ENCODE assay signal across 1 cellular context in the genomic region with DNA sequence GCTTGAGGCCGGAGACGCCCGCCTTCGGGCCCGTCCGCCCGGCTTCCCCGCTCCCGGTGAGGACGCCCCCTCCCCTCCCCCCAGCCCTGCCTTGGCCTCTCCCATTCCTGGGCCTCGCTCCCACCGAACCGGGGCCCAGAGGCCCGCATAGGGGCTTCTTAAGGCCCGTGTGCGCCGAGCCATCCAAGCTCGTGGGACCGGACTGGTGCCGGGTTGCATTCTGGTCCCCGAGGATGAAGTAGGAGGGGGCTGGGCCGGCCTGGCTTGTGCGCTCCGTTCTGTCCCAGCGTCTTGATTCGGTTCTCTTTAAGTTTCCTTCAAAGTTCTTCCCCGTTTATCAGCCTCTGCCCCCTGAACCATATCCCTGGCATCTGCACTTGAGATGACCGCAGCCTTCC.
TF ChIP-seq lines count a peak whose summit lies in the region.

No MANE protein-coding gene starts in this region.

TF ChIP-seq in IMR-90, 13 proteins besides CTCF, POLR2A, EP300 and RAD21 (continued from another document):
- TF ChIP-seq, protein P1, sequence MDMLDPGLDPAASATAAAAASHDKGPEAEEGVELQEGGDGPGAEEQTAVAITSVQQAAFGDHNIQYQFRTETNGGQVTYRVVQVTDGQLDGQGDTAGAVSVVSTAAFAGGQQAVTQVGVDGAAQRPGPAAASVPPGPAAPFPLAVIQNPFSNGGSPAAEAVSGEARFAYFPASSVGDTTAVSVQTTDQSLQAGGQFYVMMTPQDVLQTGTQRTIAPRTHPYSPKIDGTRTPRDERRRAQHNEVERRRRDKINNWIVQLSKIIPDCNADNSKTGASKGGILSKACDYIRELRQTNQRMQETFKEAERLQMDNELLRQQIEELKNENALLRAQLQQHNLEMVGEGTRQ (IDR thresholded peaks at IDR 0.05; ENCODE audit: low read depth, low read length) = no peak
- TF ChIP-seq SMC3 (IDR thresholded peaks at IDR 0.05; ENCODE audit: low read depth, low read length) (no peak), MAZ (IDR thresholded peaks at IDR 0.05; ENCODE audit: borderline replicate concordance, low read depth, low read length) (no peak), NFE2L2 (IDR thresholded peaks at IDR 0.05; ENCODE audit: low read depth, low read length) (no peak), BHLHE40 (IDR thresholded peaks at IDR 0.05; ENCODE audit: low read depth, low read length) (no peak), RFX5 (IDR thresholded peaks at IDR 0.05; ENCODE audit: low read depth, low read length) (no peak), MAFK (IDR thresholded peaks at IDR 0.05; ENCODE audit: low read depth, low read length) (no peak), RCOR1 (IDR thresholded peaks at IDR 0.05; ENCODE audit: insufficient replicate concordance, low read length) (no peak), MXI1 (IDR thresholded peaks at IDR 0.05; ENCODE audit: borderline replicate concordance, low read depth, low read length) (no peak), CEBPB (IDR thresholded peaks at IDR 0.05; ENCODE audit: low read depth, low read length) (no peak)
- TF ChIP-seq, protein P2, sequence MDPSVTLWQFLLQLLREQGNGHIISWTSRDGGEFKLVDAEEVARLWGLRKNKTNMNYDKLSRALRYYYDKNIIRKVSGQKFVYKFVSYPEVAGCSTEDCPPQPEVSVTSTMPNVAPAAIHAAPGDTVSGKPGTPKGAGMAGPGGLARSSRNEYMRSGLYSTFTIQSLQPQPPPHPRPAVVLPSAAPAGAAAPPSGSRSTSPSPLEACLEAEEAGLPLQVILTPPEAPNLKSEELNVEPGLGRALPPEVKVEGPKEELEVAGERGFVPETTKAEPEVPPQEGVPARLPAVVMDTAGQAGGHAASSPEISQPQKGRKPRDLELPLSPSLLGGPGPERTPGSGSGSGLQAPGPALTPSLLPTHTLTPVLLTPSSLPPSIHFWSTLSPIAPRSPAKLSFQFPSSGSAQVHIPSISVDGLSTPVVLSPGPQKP (IDR thresholded peaks at IDR 0.05; ENCODE audit: borderline replicate concordance, low read depth, low read length) = no peak
